ENCODE assay signal across 10 cellular contexts in genomic region chr2:158723921-158724802, GRCh38.
DNase-seq lines count a peak whose midpoint lies in the region; ATAC-seq, FAIRE-seq and TF ChIP-seq lines count a peak whose summit lies in the region.
"Had no signal": no experiment of that assay in that cellular context is flagged by ENCODE, and none has a peak within 500 bp of the region (broad histone marks: within the 10 kb centered on the region; RNA-seq: fewer than 3 reads in every experiment).

No MANE protein-coding gene starts in this region.

- no peaks in the 10 kb centered on the region for H3K36me3 ChIP-seq in WERI-Rb-1
- H3K36me3 ChIP-seq in keratinocyte (ENCODE audit: control insufficient read depth in 2 of 2, extremely low read depth in 1 of 2, insufficient read depth in 2 of 2, low read length in 2 of 2), result no peaks in the 10 kb centered on the region
- H3K36me3 ChIP-seq: sigmoid colon had no signal

- dilution Hi-C loops in keratinocyte (cut with MboI; ENCODE audit: extremely low pct_ligation_motif_present, low sequenced_read_pairs), result no loop called here

- H3K4me2 ChIP-seq in keratinocyte (ENCODE audit: control insufficient read depth, extremely low read depth, insufficient read depth, low read depth, low read length), result peak overlapping the region; percentile 61

- H3K27me3 ChIP-seq in WERI-Rb-1 (ENCODE audit: insufficient read depth, low read depth, severe bottlenecking) (no peaks in the 10 kb centered on the region), keratinocyte (ENCODE audit: control insufficient read depth, extremely low read depth, insufficient read depth, low read length) (no peaks in the 10 kb centered on the region)
- H3K27me3 ChIP-seq: sigmoid colon had no signal

- no peaks in the 10 kb centered on the region for H4K20me1 ChIP-seq in keratinocyte (ENCODE audit: control insufficient read depth, extremely low read depth, insufficient read depth, low read length)

- no peaks in the 10 kb centered on the region for H3K9me1 ChIP-seq in keratinocyte (ENCODE audit: control insufficient read depth, extremely low read depth, insufficient read depth, low read length)

- H3K9ac ChIP-seq in keratinocyte (ENCODE audit: control insufficient read depth, extremely low read depth, insufficient read depth, low read length), result no peak overlapping the region

- H3K27ac ChIP-seq in WERI-Rb-1, result peak overlapping the region; percentile 93
- no peak overlapping the region for H3K27ac ChIP-seq in keratinocyte (ENCODE audit: control insufficient read depth, insufficient read depth, low read length)
- H3K27ac ChIP-seq: sigmoid colon had no signal

- TF ChIP-seq CTCF in AG10803 (conservative IDR thresholded peaks at IDR 0.05; ENCODE audit: low read length), result 0 out of 2 replicates have a peak, but pooled peaks have one; percentile 12
- peak; percentile 70 for TF ChIP-seq CTCF in WERI-Rb-1 (IDR thresholded peaks at IDR 0.05; ENCODE audit: low read depth, low read length)
- TF ChIP-seq CTCF in keratinocyte (optimal IDR thresholded peaks at IDR 0.05 in 1 of 3, IDR thresholded peaks at IDR 0.05 in 1 of 3, conservative IDR thresholded peaks at IDR 0.05 in 1 of 3; ENCODE audit: extremely low read depth in 1 of 3, insufficient read depth in 2 of 3, low read length in 3 of 3), result peak; percentile 72 to 80 (median 75)
- TF ChIP-seq CTCF in GM10248 (IDR thresholded peaks at IDR 0.05; ENCODE audit: control extremely low read depth, extremely low read depth, low read depth, missing control alignments), result no peak
- no peak for TF ChIP-seq CTCF in GM13976 (IDR thresholded peaks at IDR 0.05; ENCODE audit: borderline replicate concordance, control extremely low read depth, extremely low read depth, insufficient read depth, missing control alignments)

- POLR2A ChIA-PET in GM10248 (lab: Yijun Ruan, JAX), result no interaction called here

- H3K79me2 ChIP-seq in keratinocyte (ENCODE audit: control insufficient read depth, insufficient read depth, low read length), result no peaks in the 10 kb centered on the region

- H3K4me1 ChIP-seq in keratinocyte (ENCODE audit: control insufficient read depth, extremely low read depth, insufficient read depth, low read length), result peaks cover 21% of the 10 kb centered on the region
- H3K4me1 ChIP-seq: sigmoid colon had no signal

- H3K9me3 ChIP-seq in WERI-Rb-1 (ENCODE audit: severe bottlenecking), result no peaks in the 10 kb centered on the region
- H3K9me3 ChIP-seq in keratinocyte (ENCODE audit: control insufficient read depth, low read depth, low read length), result no peaks in the 10 kb centered on the region
- H3K9me3 ChIP-seq: sigmoid colon had no signal

- no peak for DNase-seq in AG10803 (ENCODE audit: low read depth)
- no peak for DNase-seq in WERI-Rb-1
- DNase-seq in keratinocyte (ENCODE audit: low read depth, low spot score), result peak; percentile 30
- no peak for DNase-seq in activated T-cell treated with anti-CD3 and anti-CD28 coated beads, Interleukin-2, amount 50 U/mL, for 1 hour
- no peak for DNase-seq in GM10248 (ENCODE audit: extremely low spot score)
- DNase-seq in GM13976 (ENCODE audit: low spot score), result no peak
- DNase-seq in NCI-H1694 treated with DMSO at 0.1 percent for 48 hours (lab: John Stamatoyannopoulos, UW), result no peak
- DNase-seq: MV-4-11, sigmoid colon had no signal

- peak; percentile 46 for ATAC-seq in HG03280 (IDR thresholded peaks at IDR 0.05; ENCODE audit: unreplicated experiment)

- in situ Hi-C loops in GM13976 (cut with MboI; ENCODE audit: low sequenced_read_pairs, unreplicated experiment), result no loop called here

- FAIRE-seq in keratinocyte (lab: Jason Lieb, UNC), result peak; percentile 17

- H3K4me3 ChIP-seq in AG10803 (ENCODE audit: low read length) (no peak overlapping the region), WERI-Rb-1 (ENCODE audit: low read depth, low read length) (no peak overlapping the region), keratinocyte (ENCODE audit: control insufficient read depth in 2 of 3, extremely low read depth in 1 of 3, insufficient read depth in 2 of 3, low read depth in 1 of 3, low read length in 3 of 3) (no peak overlapping the region)
- H3K4me3 ChIP-seq: sigmoid colon had no signal

- H2AFZ ChIP-seq in keratinocyte (ENCODE audit: control insufficient read depth, low read length), result peak overlapping the region; percentile 7

- CTCF ChIA-PET in GM10248 (lab: Yijun Ruan, JAX), result interaction anchor here (0.8 to 2.3 kb wide), 7 partner anchors 9 to 545 kb away, joined by 3 to 13 read pairs (median 3); no protein-coding TSS in a partner anchor

Comparison
In these comparisons a context has a peak if more than half of its experiments do, and no peak if none do; other contexts are left out.
1. CTCF ChIP-seq: peak in AG10803 (single experiment), WERI-Rb-1 (single experiment) and keratinocyte (3 of 3); none in GM10248 (single experiment) and GM13976 (single experiment).